In the genomic region with DNA sequence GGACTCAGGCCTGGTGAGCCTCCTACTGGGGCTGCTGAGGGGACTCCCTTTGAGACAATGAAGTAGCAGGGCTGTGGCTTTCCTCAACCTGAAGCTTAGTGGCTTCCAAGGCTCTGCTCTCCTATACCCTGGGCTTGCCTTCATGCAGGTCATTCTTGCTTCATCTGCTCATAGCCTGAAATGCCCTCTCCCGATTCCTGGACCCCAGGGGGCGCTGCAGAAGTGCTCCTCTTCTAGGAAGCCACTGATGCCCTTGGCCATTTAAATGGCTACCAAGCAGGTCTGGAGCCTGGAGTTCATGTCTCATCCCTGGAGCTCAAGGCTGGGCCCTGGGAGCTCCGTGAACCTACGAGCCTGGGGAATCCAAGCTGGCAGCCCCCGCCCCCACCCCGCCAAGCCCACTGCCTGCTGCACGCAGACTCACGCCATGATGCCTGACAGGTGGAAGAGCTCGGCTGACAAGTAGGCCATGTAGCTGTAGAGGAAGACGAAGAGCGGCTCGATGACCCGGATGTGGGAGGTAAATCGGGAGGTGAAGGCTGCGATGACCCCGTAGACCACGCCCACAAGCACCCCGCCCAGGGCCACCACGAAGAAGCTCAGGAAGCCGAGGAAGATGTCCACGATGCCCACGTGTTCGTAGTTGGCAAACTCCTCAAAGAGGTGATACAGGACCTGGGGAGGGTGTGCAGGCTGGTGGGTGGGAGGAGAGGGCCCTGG, we compare ENCODE assay signal across 8 cellular contexts. TPM values are rescaled to one million over a fixed set of nuclear protein-coding genes. Genes with fewer than 3 reads are reported as not detected.
DNase-seq lines count a peak whose midpoint lies in the region; ATAC-seq and TF ChIP-seq lines count a peak whose summit lies in the region.

No MANE protein-coding gene starts in this region.

- peak overlapping the region in 1 of 4 donors; percentile 25 for H3K4me3 Mint-ChIP-seq in CD4-positive, CD25-positive, alpha-beta regulatory T cell

- peaks cover 0 to 1% (median 0%) of the 10 kb centered on the region in 7 donors for H3K9me3 Mint-ChIP-seq in CD4-positive, CD25-positive, alpha-beta regulatory T cell

- in situ Hi-C loops in GM13977 (cut with MboI; ENCODE audit: low pct_unique_long_range_greater_than_20kb, low sequenced_read_pairs, unreplicated experiment), result no loop called here

- ATAC-seq in CD4-positive, CD25-positive, alpha-beta regulatory T cell (ENCODE audit: low read depth in 2 of 2), result no peak
- ATAC-seq in GM21717 (IDR thresholded peaks at IDR 0.05; ENCODE audit: unreplicated experiment), result no peak

- no peak overlapping the region for H3K9ac ChIP-seq in liver (ENCODE audit: low read depth in 1 of 2, low read length in 2 of 2)

- DNase-seq in CD4-positive, CD25-positive, alpha-beta regulatory T cell, result peak in 1 of 3 donors; percentile 41
- DNase-seq in GM13977 (ENCODE audit: low spot score) (no peak), foreskin melanocyte (no peak), nucleus accumbens (lab: John Stamatoyannopoulos, UW) (no peak), pons (ENCODE audit: low spot score) (no peak)

- no peaks in the 10 kb centered on the region for H3K9me3 ChIP-seq in CD4-positive, CD25-positive, alpha-beta regulatory T cell (ENCODE audit: control insufficient read depth in 2 of 2, low read length in 2 of 2)
- H3K9me3 ChIP-seq in liver (ENCODE audit: control insufficient read depth in 4 of 4, low read length in 3 of 4), result no peaks in the 10 kb centered on the region

- H3K4me1 Mint-ChIP-seq in CD4-positive, CD25-positive, alpha-beta regulatory T cell, result peaks cover 6 to 36% (median 14%) of the 10 kb centered on the region in 4 donors

- no peak overlapping the region for H3K27ac ChIP-seq in CD4-positive, CD25-positive, alpha-beta regulatory T cell (ENCODE audit: insufficient read depth, low read length, poor library complexity, severe bottlenecking)
- H3K27ac ChIP-seq in VCaP (no peak overlapping the region), liver (ENCODE audit: low read depth in 1 of 2, low read length in 2 of 2) (no peak overlapping the region)

- H3K4me3 ChIP-seq in CD4-positive, CD25-positive, alpha-beta regulatory T cell (ENCODE audit: low read depth, low read length), result no peak overlapping the region
- no peak overlapping the region for H3K4me3 ChIP-seq in liver (ENCODE audit: low read depth in 1 of 3, low read length in 3 of 3)

- 96% methylated on average over 23 of the region's 23 CpGs for WGBS in liver

- peaks cover 13% of the 10 kb centered on the region for H3K36me3 ChIP-seq in CD4-positive, CD25-positive, alpha-beta regulatory T cell (ENCODE audit: control insufficient read depth, insufficient read depth, low read length)
- peaks cover 0 to 2% (median 0%) of the 10 kb centered on the region in 4 donors for H3K36me3 ChIP-seq in liver (ENCODE audit: control insufficient read depth in 4 of 4, insufficient read depth in 3 of 4, low read depth in 1 of 4, low read length in 3 of 4)

- TF ChIP-seq CTCF in GM13977 (IDR thresholded peaks at IDR 0.05; ENCODE audit: extremely low read depth, insufficient read depth, missing control alignments) (peak; percentile 48), VCaP (conservative IDR thresholded peaks at IDR 0.05) (peak; percentile 35; the same call in 1 of the 2 replicates), liver (IDR thresholded peaks at IDR 0.05; ENCODE audit: low read depth, low read length, missing input control) (peak; percentile 2)

- H3K4me1 ChIP-seq in CD4-positive, CD25-positive, alpha-beta regulatory T cell (ENCODE audit: control insufficient read depth, insufficient read depth, low read length, poor library complexity, severe bottlenecking), result peaks cover 24% of the 10 kb centered on the region
- H3K4me1 ChIP-seq in liver (ENCODE audit: control insufficient read depth in 4 of 4, insufficient read depth in 4 of 4, low read length in 3 of 4), result peaks cover 9 to 47% (median 34%) of the 10 kb centered on the region in 4 donors

- H3K27me3 Mint-ChIP-seq in CD4-positive, CD25-positive, alpha-beta regulatory T cell, result no peaks in the 10 kb centered on the region

- H3K36me3 Mint-ChIP-seq in CD4-positive, CD25-positive, alpha-beta regulatory T cell, result peaks cover 7% of the 10 kb centered on the region

- H3K27ac Mint-ChIP-seq in CD4-positive, CD25-positive, alpha-beta regulatory T cell, result peak overlapping the region in 2 of 3 donors; percentile 36 to 67

- no peak for TF ChIP-seq RAD21 in liver (IDR thresholded peaks at IDR 0.05)

- no peaks in the 10 kb centered on the region for H3K27me3 ChIP-seq in CD4-positive, CD25-positive, alpha-beta regulatory T cell (ENCODE audit: control insufficient read depth, insufficient read depth, low read length)
- no peaks in the 10 kb centered on the region for H3K27me3 ChIP-seq in liver (ENCODE audit: control insufficient read depth in 4 of 4, insufficient read depth in 4 of 4, low read length in 3 of 4)

TF ChIP-seq in liver, 16 proteins besides CTCF, POLR2A, EP300 and RAD21:
- TF ChIP-seq FOXA1 (IDR thresholded peaks at IDR 0.05) (no peak), YY1 (IDR thresholded peaks at IDR 0.05) (no peak), HNF4G (IDR thresholded peaks at IDR 0.05) (no peak), FOXA2 (IDR thresholded peaks at IDR 0.05) (no peak), SP1 (IDR thresholded peaks at IDR 0.05) (no peak), RXRA (IDR thresholded peaks at IDR 0.05) (no peak), EGR1 (IDR thresholded peaks at IDR 0.05; ENCODE audit: low read depth in 2 of 2) (no peak), JUND (IDR thresholded peaks at IDR 0.05) (no peak), HNF4A (conservative IDR thresholded peaks at IDR 0.05) (no peak), NR2F2 (IDR thresholded peaks at IDR 0.05) (no peak), TAF1 (conservative IDR thresholded peaks at IDR 0.05) (no peak), GABPA (IDR thresholded peaks at IDR 0.05 in 1 of 2, conservative IDR thresholded peaks at IDR 0.05 in 1 of 2) (no peak)
- TF ChIP-seq, protein P1, sequence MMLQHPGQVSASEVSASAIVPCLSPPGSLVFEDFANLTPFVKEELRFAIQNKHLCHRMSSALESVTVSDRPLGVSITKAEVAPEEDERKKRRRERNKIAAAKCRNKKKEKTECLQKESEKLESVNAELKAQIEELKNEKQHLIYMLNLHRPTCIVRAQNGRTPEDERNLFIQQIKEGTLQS (IDR thresholded peaks at IDR 0.05), result no peak
- TF ChIP-seq, protein P2, sequence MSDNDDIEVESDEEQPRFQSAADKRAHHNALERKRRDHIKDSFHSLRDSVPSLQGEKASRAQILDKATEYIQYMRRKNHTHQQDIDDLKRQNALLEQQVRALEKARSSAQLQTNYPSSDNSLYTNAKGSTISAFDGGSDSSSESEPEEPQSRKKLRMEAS (IDR thresholded peaks at IDR 0.05), result no peak
- TF ChIP-seq, protein P3, sequence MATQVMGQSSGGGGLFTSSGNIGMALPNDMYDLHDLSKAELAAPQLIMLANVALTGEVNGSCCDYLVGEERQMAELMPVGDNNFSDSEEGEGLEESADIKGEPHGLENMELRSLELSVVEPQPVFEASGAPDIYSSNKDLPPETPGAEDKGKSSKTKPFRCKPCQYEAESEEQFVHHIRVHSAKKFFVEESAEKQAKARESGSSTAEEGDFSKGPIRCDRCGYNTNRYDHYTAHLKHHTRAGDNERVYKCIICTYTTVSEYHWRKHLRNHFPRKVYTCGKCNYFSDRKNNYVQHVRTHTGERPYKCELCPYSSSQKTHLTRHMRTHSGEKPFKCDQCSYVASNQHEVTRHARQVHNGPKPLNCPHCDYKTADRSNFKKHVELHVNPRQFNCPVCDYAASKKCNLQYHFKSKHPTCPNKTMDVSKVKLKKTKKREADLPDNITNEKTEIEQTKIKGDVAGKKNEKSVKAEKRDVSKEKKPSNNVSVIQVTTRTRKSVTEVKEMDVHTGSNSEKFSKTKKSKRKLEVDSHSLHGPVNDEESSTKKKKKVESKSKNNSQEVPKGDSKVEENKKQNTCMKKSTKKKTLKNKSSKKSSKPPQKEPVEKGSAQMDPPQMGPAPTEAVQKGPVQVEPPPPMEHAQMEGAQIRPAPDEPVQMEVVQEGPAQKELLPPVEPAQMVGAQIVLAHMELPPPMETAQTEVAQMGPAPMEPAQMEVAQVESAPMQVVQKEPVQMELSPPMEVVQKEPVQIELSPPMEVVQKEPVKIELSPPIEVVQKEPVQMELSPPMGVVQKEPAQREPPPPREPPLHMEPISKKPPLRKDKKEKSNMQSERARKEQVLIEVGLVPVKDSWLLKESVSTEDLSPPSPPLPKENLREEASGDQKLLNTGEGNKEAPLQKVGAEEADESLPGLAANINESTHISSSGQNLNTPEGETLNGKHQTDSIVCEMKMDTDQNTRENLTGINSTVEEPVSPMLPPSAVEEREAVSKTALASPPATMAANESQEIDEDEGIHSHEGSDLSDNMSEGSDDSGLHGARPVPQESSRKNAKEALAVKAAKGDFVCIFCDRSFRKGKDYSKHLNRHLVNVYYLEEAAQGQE (IDR thresholded peaks at IDR 0.05), result no peak
- TF ChIP-seq, protein P4, sequence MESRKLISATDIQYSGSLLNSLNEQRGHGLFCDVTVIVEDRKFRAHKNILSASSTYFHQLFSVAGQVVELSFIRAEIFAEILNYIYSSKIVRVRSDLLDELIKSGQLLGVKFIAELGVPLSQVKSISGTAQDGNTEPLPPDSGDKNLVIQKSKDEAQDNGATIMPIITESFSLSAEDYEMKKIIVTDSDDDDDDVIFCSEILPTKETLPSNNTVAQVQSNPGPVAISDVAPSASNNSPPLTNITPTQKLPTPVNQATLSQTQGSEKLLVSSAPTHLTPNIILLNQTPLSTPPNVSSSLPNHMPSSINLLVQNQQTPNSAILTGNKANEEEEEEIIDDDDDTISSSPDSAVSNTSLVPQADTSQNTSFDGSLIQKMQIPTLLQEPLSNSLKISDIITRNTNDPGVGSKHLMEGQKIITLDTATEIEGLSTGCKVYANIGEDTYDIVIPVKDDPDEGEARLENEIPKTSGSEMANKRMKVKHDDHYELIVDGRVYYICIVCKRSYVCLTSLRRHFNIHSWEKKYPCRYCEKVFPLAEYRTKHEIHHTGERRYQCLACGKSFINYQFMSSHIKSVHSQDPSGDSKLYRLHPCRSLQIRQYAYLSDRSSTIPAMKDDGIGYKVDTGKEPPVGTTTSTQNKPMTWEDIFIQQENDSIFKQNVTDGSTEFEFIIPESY (IDR thresholded peaks at IDR 0.05), result no peak

RNA-seq across cellular contexts. Expression of a gene that starts 45.7 kb away (rescaled TPM):
- total RNA-seq in CD4-positive, CD25-positive, alpha-beta regulatory T cell, result 32.3 TPM
- polyA plus RNA-seq in CD4-positive, CD25-positive, alpha-beta regulatory T cell, result 1 to 10 TPM; 5.4 to 8.7 (median 7.0) TPM
- 1 to 10 TPM; 1.3 to 3.2 TPM for total RNA-seq in liver
- 1 to 10 TPM; 1.3 to 1.7 TPM for polyA plus RNA-seq in liver
